In genomic region chr15:60228096-60228495, GRCh38 we compare ENCODE assay signal across 24 cellular contexts.
"Had no signal": no experiment of that assay in that cellular context is flagged by ENCODE, and none has a peak within 500 bp of the region (broad histone marks: within the 10 kb centered on the region; RNA-seq: fewer than 3 reads in every experiment).

No MANE protein-coding gene starts in this region.

- H3K27me3 ChIP-seq: ascending aorta, body of pancreas had no signal

- H3K4me1 ChIP-seq: ascending aorta, body of pancreas had no signal

- H3K36me3 ChIP-seq: ascending aorta, MG63 had no signal

- H3K9me3 ChIP-seq: ascending aorta, body of pancreas, MG63 had no signal

- ATAC-seq: activated CD8-positive, alpha-beta memory T cell treated with anti-CD3 and anti-CD28 coated beads, Interleukin-2, amount 10 ng/mL, durations not matched to agents 7 days and 5 days; body of pancreas; T-helper 17 cell had no signal

- DNase-seq: activated CD4-positive, alpha-beta T cell treated with anti-CD3 and anti-CD28 coated beads for 48 hours; activated CD4-positive, alpha-beta T cell treated with anti-CD3 and anti-CD28 coated beads, Interleukin-2, amount 50 U/mL, for 48 hours; activated CD4-positive, CD25-positive, alpha-beta regulatory T cell; activated CD8-positive, alpha-beta memory T cell treated with anti-CD3 and anti-CD28 coated beads, Interleukin-2, amount 10 ng/mL, durations not matched to agents 7 days and 5 days; activated effector memory CD4-positive, alpha-beta T cell treated with Interleukin-2 at 50 U/mL for 16 hours; activated naive CD4-positive, alpha-beta T cell; activated T-cell treated with anti-CD3 and anti-CD28 coated beads, Interleukin-2, amount 50 U/mL, for 24 hours; amniotic stem cell; body of pancreas; cerebellar nuclear complex; KBM-7; MG63; NCI-H1105; NCI-H1436; NCI-H1694 treated with DMSO at 0.1 percent for 48 hours; NCI-H2029 treated with DMSO at 0.1 percent for 48 hours; NCI-H446; NCI-H524; NCI-H774; SIG-M5; T-helper 17 cell; T-helper 9 cell had no signal

- H3K4me3 ChIP-seq: ascending aorta, body of pancreas, MG63 had no signal

- H3K27ac ChIP-seq: ascending aorta, body of pancreas, VCaP had no signal
